8 cellular contexts compared by ENCODE assay signal in genomic region chr3:125052671-125053303, GRCh38. TPM values are rescaled to one million over a fixed set of nuclear protein-coding genes. Genes with fewer than 3 reads are reported as not detected.
DNase-seq lines count a peak whose midpoint lies in the region; ATAC-seq and TF ChIP-seq lines count a peak whose summit lies in the region.

No MANE protein-coding gene starts in this region.

- no peak for TF ChIP-seq CTCF in fibroblast of mammary gland (conservative IDR thresholded peaks at IDR 0.05; ENCODE audit: control insufficient read depth, insufficient read depth, low read depth, low read length)

- in situ Hi-C loops in SK-MEL-5 (cut with HindIII; ENCODE audit: low pct_unique_long_range_greater_than_20kb, low sequenced_read_pairs), result no loop called here

- CTCF ChIA-PET in activated CD8-positive, alpha-beta memory T cell treated with anti-CD3 and anti-CD28 coated beads, Interleukin-2, amount 10 ng/mL, durations not matched to agents 7 days and 5 days (lab: Charles Lee), result interaction anchor here (0.8 to 1.3 kb wide), 8 partner anchors 10 to 128 kb away, joined by 3 to 4 read pairs (median 3); no protein-coding TSS in a partner anchor

- H3K4me1 Mint-ChIP-seq in activated CD8-positive, alpha-beta memory T cell treated with anti-CD3 and anti-CD28 coated beads, Interleukin-2, amount 10 ng/mL, durations not matched to agents 7 days and 5 days, result peaks cover 56% of the 10 kb centered on the region

- peak overlapping the region; percentile 61 for H3K4me3 Mint-ChIP-seq in activated CD8-positive, alpha-beta memory T cell treated with anti-CD3 and anti-CD28 coated beads, Interleukin-2, amount 10 ng/mL, durations not matched to agents 7 days and 5 days

- H3K27ac Mint-ChIP-seq in activated CD8-positive, alpha-beta memory T cell treated with anti-CD3 and anti-CD28 coated beads, Interleukin-2, amount 10 ng/mL, durations not matched to agents 7 days and 5 days, result peak overlapping the region; percentile 81

- no peak for ATAC-seq in activated CD8-positive, alpha-beta memory T cell treated with anti-CD3 and anti-CD28 coated beads, Interleukin-2, amount 10 ng/mL, durations not matched to agents 7 days and 5 days
- ATAC-seq in HG03378 (IDR thresholded peaks at IDR 0.05; ENCODE audit: unreplicated experiment), result no peak
- ATAC-seq in GM19467 (IDR thresholded peaks at IDR 0.05; ENCODE audit: unreplicated experiment), result no peak

- peaks cover 29% of the 10 kb centered on the region for H3K36me3 Mint-ChIP-seq in activated CD8-positive, alpha-beta memory T cell treated with anti-CD3 and anti-CD28 coated beads, Interleukin-2, amount 10 ng/mL, durations not matched to agents 7 days and 5 days

- H3K4me3 ChIP-seq in fibroblast of mammary gland (ENCODE audit: control insufficient read depth, low read depth, low read length), result peak overlapping the region; percentile 38
- peak overlapping the region; percentile 69 for H3K4me3 ChIP-seq in skeletal muscle cell (ENCODE audit: low read depth, low read length)

- no peak for DNase-seq in activated CD8-positive, alpha-beta memory T cell treated with anti-CD3 and anti-CD28 coated beads, Interleukin-2, amount 10 ng/mL, durations not matched to agents 7 days and 5 days
- no peak for DNase-seq in activated CD8-positive, alpha-beta memory T cell treated with anti-CD3 and anti-CD28 coated beads, Interleukin-2, amount 50 U/mL, for 48 hours
- DNase-seq in SK-MEL-5 (ENCODE audit: low read depth, low spot score), result peak; percentile 15
- DNase-seq in fibroblast of mammary gland (ENCODE audit: low read depth), result peak; percentile 94
- peak; percentile 71 for DNase-seq in skeletal muscle cell (ENCODE audit: low read depth)
- no peak for DNase-seq in SW480 (ENCODE audit: low spot score)

- H3K27me3 Mint-ChIP-seq in activated CD8-positive, alpha-beta memory T cell treated with anti-CD3 and anti-CD28 coated beads, Interleukin-2, amount 10 ng/mL, durations not matched to agents 7 days and 5 days, result no peaks in the 10 kb centered on the region

- H3K9me3 Mint-ChIP-seq in activated CD8-positive, alpha-beta memory T cell treated with anti-CD3 and anti-CD28 coated beads, Interleukin-2, amount 10 ng/mL, durations not matched to agents 7 days and 5 days (ENCODE audit: low read depth), result no peaks in the 10 kb centered on the region

RNA-seq across cellular contexts. Expression of gene HEG1, which starts 3.0 kb away (rescaled TPM):
- 10 to 100 TPM; 38.5 to 75.6 TPM for total RNA-seq in activated CD8-positive, alpha-beta memory T cell treated with anti-CD3 and anti-CD28 coated beads, Interleukin-2, amount 10 ng/mL, durations not matched to agents 7 days and 5 days
- total RNA-seq in SK-MEL-5 (2014; rRNA removed; shearing (Covaris generic)), result 6.3 and 7.7 TPM in 2 replicates
- 20.6 and 23.2 TPM in 2 replicates for polyA plus RNA-seq in SK-MEL-5 (2015; cell fraction: cytosol; rRNA removed)
- 4.9 and 5.5 TPM in 2 replicates for polyA plus RNA-seq in SK-MEL-5 (2015; cell fraction: nucleus; rRNA removed)

Comparison
In these comparisons a context has a peak if more than half of its experiments do, and no peak if none do; other contexts are left out.
1. DNase-seq: peak in SK-MEL-5 (single experiment), fibroblast of mammary gland (single experiment) and skeletal muscle cell (single experiment); none in activated CD8-positive, alpha-beta memory T cell treated with anti-CD3 and anti-CD28 coated beads, Interleukin-2, amount 10 ng/mL, durations not matched to agents 7 days and 5 days (single experiment), activated CD8-positive, alpha-beta memory T cell treated with anti-CD3 and anti-CD28 coated beads, Interleukin-2, amount 50 U/mL, for 48 hours (single experiment) and SW480 (single experiment).